ENCODE assay signal across 8 cellular contexts in genomic region chr1:207822602-207823451, GRCh38.
DNase-seq lines count a peak whose midpoint lies in the region; ATAC-seq, FAIRE-seq and TF ChIP-seq lines count a peak whose summit lies in the region.

No MANE protein-coding gene starts in this region.

- peaks cover 22% of the 10 kb centered on the region for H3K36me3 Mint-ChIP-seq in activated T-helper 1 cell treated with anti-CD3 and anti-CD28 coated beads, Interleukin-12 subunit alpha, Interleukin-12 subunit beta, Interleukin-2, Interleukin-4 antibody, amounts not matched to agents 30 ng/mL and 10 ng/mL and 1 ng/mL, durations not matched to agents 14 hours and 24 hours and 36 hours (ENCODE audit: low read depth)

- H3K4me3 Mint-ChIP-seq in activated T-helper 1 cell treated with anti-CD3 and anti-CD28 coated beads, Interleukin-12 subunit alpha, Interleukin-12 subunit beta, Interleukin-2, Interleukin-4 antibody, amounts not matched to agents 30 ng/mL and 10 ng/mL and 1 ng/mL, durations not matched to agents 14 hours and 24 hours and 36 hours = peak overlapping the region; percentile 79

- intact Hi-C loops in activated T-helper 1 cell treated with anti-CD3 and anti-CD28 coated beads, Interleukin-12 subunit alpha, Interleukin-12 subunit beta, Interleukin-2, Interleukin-4 antibody, amounts not matched to agents 30 ng/mL and 10 ng/mL and 1 ng/mL, durations not matched to agents 14 hours and 24 hours and 36 hours (cut with micrococcal nuclease) = no loop called here
- intact Hi-C loops in upper lobe of right lung (cut with DNase I) = loop anchor here (10.0 kb wide), 1 partner anchor 142 kb away; no protein-coding TSS in a partner anchor

- no peaks in the 10 kb centered on the region for H3K79me2 ChIP-seq in trophoblast cell (ENCODE audit: control insufficient read depth, insufficient read depth, low read length, poor library complexity)

- no peak overlapping the region for H4K91ac ChIP-seq in trophoblast cell (ENCODE audit: low read depth, low read length)

- no peak overlapping the region for H4K12ac ChIP-seq in trophoblast cell (ENCODE audit: low read depth, low read length)

- in situ Hi-C loops in GM13977 (cut with MboI; ENCODE audit: low pct_unique_long_range_greater_than_20kb, low sequenced_read_pairs, unreplicated experiment) = loop anchor here (10.0 kb wide), 1 partner anchor 142 kb away; no protein-coding TSS in a partner anchor

- no peaks in the 10 kb centered on the region for H3K36me3 ChIP-seq in trophoblast cell (ENCODE audit: control insufficient read depth in 1 of 2, insufficient read depth in 2 of 2, low read length in 2 of 2)
- H3K36me3 ChIP-seq in upper lobe of right lung = peaks cover 32% of the 10 kb centered on the region

- no peak overlapping the region for H3K9ac ChIP-seq in trophoblast cell (ENCODE audit: low read length)

- no peak overlapping the region for H2BK5ac ChIP-seq in trophoblast cell (ENCODE audit: low read depth, low read length, poor library complexity)

- DNase-seq in GM13977 (ENCODE audit: low spot score) = peak; percentile 98
- DNase-seq in H54 (ENCODE audit: insufficient read length, low spot score) = peak; percentile 48
- peak; percentile 90 for DNase-seq in NCI-H2227 treated with DMSO at 0.1 percent for 48 hours (lab: John Stamatoyannopoulos, UW)
- peak; percentile 48 for DNase-seq in activated T-helper 1 cell treated with anti-CD3 and anti-CD28 coated beads, Interleukin-12 subunit alpha, Interleukin-12 subunit beta, Interleukin-2, Interleukin-4 antibody, amounts not matched to agents 30 ng/mL and 10 ng/mL and 1 ng/mL, durations not matched to agents 14 hours and 24 hours and 36 hours (ENCODE audit: low spot score)
- peak; percentile 89 to 92 for DNase-seq in frontal cortex (ENCODE audit: low spot score in 2 of 2)
- DNase-seq in trophoblast cell = peak; percentile 78 to 90
- peak; percentile 86 for DNase-seq in upper lobe of right lung
- no peak for DNase-seq in epidermal melanocyte (ENCODE audit: insufficient read length, low spot score)

- no peak overlapping the region for H2AK5ac ChIP-seq in trophoblast cell (ENCODE audit: low read length)

- H3K23ac ChIP-seq in trophoblast cell (ENCODE audit: low read length) = no peak overlapping the region

- no peak overlapping the region for H3K4ac ChIP-seq in trophoblast cell (ENCODE audit: low read depth, low read length)

- H2AFZ ChIP-seq in trophoblast cell (ENCODE audit: insufficient read depth, low read length, poor library complexity) = no peak overlapping the region

- no peak overlapping the region for H2BK120ac ChIP-seq in trophoblast cell (ENCODE audit: insufficient read depth, low read length, poor library complexity)

- no peak overlapping the region for H3K4me2 ChIP-seq in trophoblast cell (ENCODE audit: low read length)

- no peak overlapping the region for H3K14ac ChIP-seq in trophoblast cell (ENCODE audit: low read length)

- WGBS in trophoblast cell (ENCODE audit: extremely low coverage, insufficient coverage, insufficient read length) = no CpG with 5 or more reads among the region's 11 CpGs

- H3K4me1 ChIP-seq in trophoblast cell (ENCODE audit: control insufficient read depth in 1 of 2, insufficient read depth in 2 of 2, low read length in 2 of 2) (peaks cover 3 to 14% of the 10 kb centered on the region in 2 experiments), upper lobe of right lung (peaks cover 78% of the 10 kb centered on the region)

- H3K27ac ChIP-seq in trophoblast cell (ENCODE audit: low read depth, low read length) (no peak overlapping the region), upper lobe of right lung (peak overlapping the region; percentile 98)

- H3K79me1 ChIP-seq in trophoblast cell (ENCODE audit: low read length) = no peaks in the 10 kb centered on the region

- H3K27ac Mint-ChIP-seq in activated T-helper 1 cell treated with anti-CD3 and anti-CD28 coated beads, Interleukin-12 subunit alpha, Interleukin-12 subunit beta, Interleukin-2, Interleukin-4 antibody, amounts not matched to agents 30 ng/mL and 10 ng/mL and 1 ng/mL, durations not matched to agents 14 hours and 24 hours and 36 hours = peak overlapping the region; percentile 98

- H3K27me3 ChIP-seq in trophoblast cell (ENCODE audit: insufficient read depth, low read length) (no peaks in the 10 kb centered on the region), upper lobe of right lung (no peaks in the 10 kb centered on the region)

- no peak overlapping the region for H4K8ac ChIP-seq in trophoblast cell (ENCODE audit: low read depth, low read length)

- peaks cover 70% of the 10 kb centered on the region for H3K4me1 Mint-ChIP-seq in activated T-helper 1 cell treated with anti-CD3 and anti-CD28 coated beads, Interleukin-12 subunit alpha, Interleukin-12 subunit beta, Interleukin-2, Interleukin-4 antibody, amounts not matched to agents 30 ng/mL and 10 ng/mL and 1 ng/mL, durations not matched to agents 14 hours and 24 hours and 36 hours (ENCODE audit: low read depth)

- TF ChIP-seq POLR2A in H54 (IDR thresholded peaks at IDR 0.05; ENCODE audit: low read depth, low read length) = no peak

- H2BK12ac ChIP-seq in trophoblast cell (ENCODE audit: low read length) = no peak overlapping the region

- no peaks in the 10 kb centered on the region for H3K9me3 Mint-ChIP-seq in activated T-helper 1 cell treated with anti-CD3 and anti-CD28 coated beads, Interleukin-12 subunit alpha, Interleukin-12 subunit beta, Interleukin-2, Interleukin-4 antibody, amounts not matched to agents 30 ng/mL and 10 ng/mL and 1 ng/mL, durations not matched to agents 14 hours and 24 hours and 36 hours

- H3K9me3 ChIP-seq in trophoblast cell (ENCODE audit: insufficient read depth, low read depth, low read length) = no peaks in the 10 kb centered on the region
- no peaks in the 10 kb centered on the region for H3K9me3 ChIP-seq in upper lobe of right lung

- no peak overlapping the region for H3K18ac ChIP-seq in trophoblast cell (ENCODE audit: low read length)

- FAIRE-seq in H54 (lab: Jason Lieb, UNC) = no peak
- FAIRE-seq in frontal cortex (lab: Jason Lieb, UNC) = peak; percentile 71

- no peak for TF ChIP-seq CTCF in GM13977 (IDR thresholded peaks at IDR 0.05; ENCODE audit: extremely low read depth, insufficient read depth, missing control alignments)
- TF ChIP-seq CTCF in upper lobe of right lung (IDR thresholded peaks at IDR 0.05) = no peak

- ATAC-seq in upper lobe of right lung = peak; percentile 79

- no peak overlapping the region for H3K4me3 ChIP-seq in trophoblast cell (ENCODE audit: low read depth, low read length)
- peak overlapping the region; percentile 71 for H3K4me3 ChIP-seq in upper lobe of right lung

- peaks cover 2% of the 10 kb centered on the region for H3K27me3 Mint-ChIP-seq in activated T-helper 1 cell treated with anti-CD3 and anti-CD28 coated beads, Interleukin-12 subunit alpha, Interleukin-12 subunit beta, Interleukin-2, Interleukin-4 antibody, amounts not matched to agents 30 ng/mL and 10 ng/mL and 1 ng/mL, durations not matched to agents 14 hours and 24 hours and 36 hours (ENCODE audit: insufficient read depth)
